ENCODE assay signal across 9 cellular contexts in genomic region chr17:76102944-76103273, GRCh38. TPM values are rescaled to one million over a fixed set of nuclear protein-coding genes. Genes with fewer than 3 reads are reported as not detected.
DNase-seq lines count a peak whose midpoint lies in the region; ATAC-seq, FAIRE-seq and TF ChIP-seq lines count a peak whose summit lies in the region.
"Had no signal": no experiment of that assay in that cellular context is flagged by ENCODE, and none has a peak within 500 bp of the region (broad histone marks: within the 10 kb centered on the region; RNA-seq: fewer than 3 reads in every experiment).

No MANE protein-coding gene starts in this region.

- no peak for DNase-seq in A549 (ENCODE audit: low read depth in 1 of 2, low spot score in 1 of 2)
- DNase-seq in MCF 10A (ENCODE audit: unreplicated experiment): no peak
- DNase-seq in mucosa of descending colon: no peak
- DNase-seq in COLO829 (ENCODE audit: low spot score): no peak
- DNase-seq in activated gamma-delta T cell (lab: John Stamatoyannopoulos, UW): no peak

- H3K27me3 Mint-ChIP-seq in MCF 10A (ENCODE audit: insufficient read depth, unreplicated experiment): no peaks in the 10 kb centered on the region

- no peaks in the 10 kb centered on the region for H3K9me3 ChIP-seq in A549
- H3K9me3 ChIP-seq in mucosa of descending colon: no peaks in the 10 kb centered on the region

- H3K4me3 Mint-ChIP-seq in MCF 10A (ENCODE audit: unreplicated experiment): peak overlapping the region; percentile 95

- TF ChIP-seq CTCF in A549 (IDR thresholded peaks at IDR 0.05): no peak
- TF ChIP-seq CTCF in MCF 10A (IDR thresholded peaks at IDR 0.05; ENCODE audit: unreplicated experiment): no peak
- TF ChIP-seq CTCF in mucosa of descending colon (IDR thresholded peaks at IDR 0.05): no peak

- CTCF ChIA-PET in A549 (lab: Yijun Ruan, JAX) (interaction anchor here (0.6 to 38.7 kb wide), 15 partner anchors 9 to 314 kb away, joined by 3 to 755 read pairs (median 6); partner anchors contain the start of gene ZACN), MCF 10A (lab: Yijun Ruan, JAX) (interaction anchor here (0.6 to 3.0 kb wide), 8 partner anchors 45 to 344 kb away, joined by 3 to 13 read pairs (median 3); no protein-coding TSS in a partner anchor)

- no peaks in the 10 kb centered on the region for H3K36me3 ChIP-seq in mucosa of descending colon (ENCODE audit: low read depth)

- H3K4me1 Mint-ChIP-seq in MCF 10A (ENCODE audit: insufficient read depth, unreplicated experiment): peaks cover 5% of the 10 kb centered on the region

- peak overlapping the region; percentile 98 for H3K27ac Mint-ChIP-seq in MCF 10A (ENCODE audit: low read depth, unreplicated experiment)

- peak overlapping the region; percentile 82 for H3K4me2 ChIP-seq in A549

- no peak for FAIRE-seq in A549 (lab: Jason Lieb, UNC)
- FAIRE-seq: colon had no signal

- no peak for TF ChIP-seq POLR2A in A549 (IDR thresholded peaks at IDR 0.05; ENCODE audit: low read length)

- POLR2A ChIA-PET in A549 (lab: Yijun Ruan, JAX) (interaction anchor here (1.1 to 1.2 kb wide), 2 partner anchors 23 to 248 kb away, joined by 4 to 5 read pairs; partner anchors contain the start of gene WBP2), MCF 10A (lab: Yijun Ruan, JAX) (interaction anchor here (0.5 to 3.1 kb wide), 12 partner anchors 8 to 262 kb away, joined by 3 to 21 read pairs (median 4); partner anchors contain the start of genes EVPL, SRP68, UBALD2 and ZACN)

- TF ChIP-seq RAD21 in A549 (conservative IDR thresholded peaks at IDR 0.05 in 1 of 2, IDR thresholded peaks at IDR 0.05 in 1 of 2): no peak

- 6% methylated on average over 4 of the region's 4 CpGs for WGBS in A549 (ENCODE audit: missing lambda C conversion rate)

- H3K4me1 ChIP-seq in A549 (peaks cover 11% of the 10 kb centered on the region), mucosa of descending colon (ENCODE audit: low read depth) (peaks cover 10% of the 10 kb centered on the region)

- no peak for TF ChIP-seq EP300 in A549 (IDR thresholded peaks at IDR 0.05)

- H3K9me3 Mint-ChIP-seq in MCF 10A (ENCODE audit: unreplicated experiment): no peaks in the 10 kb centered on the region

- BruUV-seq in MCF 10A (replicated peaks; lab: Mats Ljungman, UMichigan): TSS peak; percentile 42

- ATAC-seq in A549 (peak; percentile 14 to 17; a peak in 3 of 6 replicates), HG02973 (IDR thresholded peaks at IDR 0.05; ENCODE audit: unreplicated experiment) (peak; percentile 7), mucosa of descending colon (peak; percentile 13), GM18519 (IDR thresholded peaks at IDR 0.05; ENCODE audit: low FRiP score, unreplicated experiment) (no peak), GM21717 (IDR thresholded peaks at IDR 0.05; ENCODE audit: unreplicated experiment) (no peak)

- H3K4me3 ChIP-seq in A549 (peak overlapping the region; percentile 69), mucosa of descending colon (peak overlapping the region; percentile 61)

- intact Hi-C loops in MCF 10A (cut with micrococcal nuclease): loop anchor here (1.0 kb wide), 1 partner anchor 198 kb away; no protein-coding TSS in a partner anchor
- intact Hi-C loops in mucosa of descending colon (cut with DNase I, micrococcal nuclease): no loop called here

- H3K36me3 Mint-ChIP-seq in MCF 10A (ENCODE audit: insufficient read depth, unreplicated experiment): peaks cover 31% of the 10 kb centered on the region

- H3K27ac ChIP-seq in A549: peak overlapping the region; percentile 84 to 87

TF ChIP-seq in A549, 52 proteins besides CTCF, POLR2A, EP300 and RAD21:
- TF ChIP-seq CBX2 (IDR thresholded peaks at IDR 0.05; ENCODE audit: borderline replicate concordance, low read depth): no peak

RNA-seq across cellular contexts. Expression of gene EXOC7, which starts 0.7 kb away (rescaled TPM):
- polyA plus RNA-seq in A549 (2011; rRNA removed): 64.5 and 76.4 TPM in 2 replicates
- polyA plus RNA-seq in A549 (2012; cell fraction: cytosol; rRNA removed): 50.7 and 57.0 TPM in 2 replicates
- polyA plus RNA-seq in A549 (2012; cell fraction: nucleus; rRNA removed): 127 and 139 TPM in 2 replicates
- 63.0 to 72.3 TPM (median 71.0 TPM) in 3 replicates for polyA plus RNA-seq in A549 (2017; fragmentation: RNase III; extraction: RNeasy Plus Mini Kit Qiagen cat#74134 plus additional on column Dnase treatment)
- 135 and 140 TPM in 2 replicates for polyA minus RNA-seq in A549 (2011; rRNA and poly(A)+ RNA removed)
- 80.8 and 106 TPM in 2 replicates for total RNA-seq in MCF 10A (2022)
- 100 to 1,000 TPM in 2 of 3 donors, 10 to 100 TPM in 1; 91.0 to 145 (median 142) TPM for total RNA-seq in mucosa of descending colon

RNA-seq across cellular contexts. Expression of gene ZACN, which starts 23.9 kb away (rescaled TPM):
- polyA plus RNA-seq in A549 (2011; rRNA removed): 0.12 TPM in 1 of 2 replicates, not detected in the other
- polyA plus RNA-seq in A549 (2012; cell fraction: cytosol; rRNA removed): 0.03 and 0.04 TPM in 2 replicates
- polyA plus RNA-seq in A549 (2012; cell fraction: nucleus; rRNA removed): 0.24 and 0.30 TPM in 2 replicates
- 0.20 to 0.30 TPM (median 0.21 TPM) in 3 replicates for polyA plus RNA-seq in A549 (2017; fragmentation: RNase III; extraction: RNeasy Plus Mini Kit Qiagen cat#74134 plus additional on column Dnase treatment)
- polyA minus RNA-seq in A549 (2011; rRNA and poly(A)+ RNA removed): not detected in 2 replicates
- total RNA-seq in MCF 10A (2022): not detected in 2 replicates
- total RNA-seq in mucosa of descending colon: 1 to 10 TPM in 1 of 3 donors, not detected in 2; 1.4 TPM

RNA-seq across cellular contexts. Expression of gene GALR2, which starts 28.3 kb away (rescaled TPM):
- polyA plus RNA-seq in A549 (2011; rRNA removed): 0.32 and 0.38 TPM in 2 replicates
- 1.4 and 2.4 TPM in 2 replicates for polyA plus RNA-seq in A549 (2012; cell fraction: cytosol; rRNA removed)
- polyA plus RNA-seq in A549 (2012; cell fraction: nucleus; rRNA removed): 1.7 and 3.3 TPM in 2 replicates
- polyA plus RNA-seq in A549 (2017; fragmentation: RNase III; extraction: RNeasy Plus Mini Kit Qiagen cat#74134 plus additional on column Dnase treatment): 0.44 to 0.60 TPM (median 0.59 TPM) in 3 replicates
- 0.29 and 0.92 TPM in 2 replicates for polyA minus RNA-seq in A549 (2011; rRNA and poly(A)+ RNA removed)
- 0.37 TPM in 1 of 2 replicates, not detected in the other for total RNA-seq in MCF 10A (2022)
- total RNA-seq in mucosa of descending colon: 1 to 10 TPM in 1 of 3 donors, not detected in 2; 4.2 TPM

RNA-seq across cellular contexts. Expression of gene SRP68, which starts 30.6 kb away (rescaled TPM):
- polyA plus RNA-seq in A549 (2011; rRNA removed) (123 and 139 TPM in 2 replicates), A549 (2017; fragmentation: RNase III; extraction: RNeasy Plus Mini Kit Qiagen cat#74134 plus additional on column Dnase treatment) (113 to 123 TPM (median 121 TPM) in 3 replicates)
- polyA plus RNA-seq in A549 (2012; cell fraction: cytosol; rRNA removed): 65.6 and 74.0 TPM in 2 replicates
- polyA plus RNA-seq in A549 (2012; cell fraction: nucleus; rRNA removed): 52.8 and 87.8 TPM in 2 replicates
- 72.3 and 73.5 TPM in 2 replicates for polyA minus RNA-seq in A549 (2011; rRNA and poly(A)+ RNA removed)
- total RNA-seq in MCF 10A (2022) (80.8 and 106 TPM in 2 replicates), mucosa of descending colon (10 to 100 TPM; 47.3 to 86.6 (median 53.0) TPM)

RNA-seq across cellular contexts. Expression of gene FOXJ1, which starts 38.1 kb away (rescaled TPM):
- polyA plus RNA-seq in A549 (2011; rRNA removed): 0.09 TPM in 2 replicates
- 0.59 and 0.71 TPM in 2 replicates for polyA plus RNA-seq in A549 (2012; cell fraction: cytosol; rRNA removed)
- polyA plus RNA-seq in A549 (2012; cell fraction: nucleus; rRNA removed): 1.3 and 2.8 TPM in 2 replicates
- polyA plus RNA-seq in A549 (2017; fragmentation: RNase III; extraction: RNeasy Plus Mini Kit Qiagen cat#74134 plus additional on column Dnase treatment): 0.21 to 0.50 TPM (median 0.40 TPM) in 3 replicates
- 0.10 TPM in 1 of 2 replicates, not detected in the other for polyA minus RNA-seq in A549 (2011; rRNA and poly(A)+ RNA removed)
- not detected in 2 replicates for total RNA-seq in MCF 10A (2022)
- total RNA-seq in mucosa of descending colon: 1 to 10 TPM in 1 of 3 donors, under 1 TPM in 2; 0.16 to 2.2 (median 0.52) TPM

Comparison
In these comparisons a context has a peak if more than half of its experiments do, and no peak if none do; other contexts are left out.
1. ATAC-seq: peak in A549 (2 of 2), HG02973 (single experiment) and mucosa of descending colon (single experiment); none in GM18519 (single experiment) and GM21717 (single experiment).